40 cellular contexts compared by ENCODE assay signal in genomic region chr17:61738249-61738648, GRCh38.
"Had no signal": no experiment of that assay in that cellular context is flagged by ENCODE, and none has a peak within 500 bp of the region (broad histone marks: within the 10 kb centered on the region; RNA-seq: fewer than 3 reads in every experiment).

No MANE protein-coding gene starts in this region.

- H3K27me3 Mint-ChIP-seq: activated naive CD4-positive, alpha-beta T cell treated with anti-CD3 and anti-CD28 coated beads, Interleukin-2, amount 10 ng/mL, durations not matched to agents 7 days and 5 days; activated naive CD4-positive, alpha-beta T cell treated with anti-CD3 and anti-CD28 coated beads, Interleukin-2, amount 50 U/mL, for 24 hours; activated naive CD8-positive, alpha-beta T cell; activated naive CD8-positive, alpha-beta T cell treated with anti-CD3 and anti-CD28 coated beads for 36 hours; activated naive CD8-positive, alpha-beta T cell treated with anti-CD3 and anti-CD28 coated beads, Interleukin-2, amount 10 ng/mL, durations not matched to agents 7 days and 5 days; activated naive CD8-positive, alpha-beta T cell treated with anti-CD3 and anti-CD28 coated beads, Interleukin-2, amount 50 U/mL, for 24 hours; activated T-cell treated with anti-CD3 and anti-CD28 coated beads, Interleukin-2, amount 50 U/mL, for 24 hours; activated T-helper 17 cell treated with anti-CD3 and anti-CD28 coated beads, Interleukin-2, amount 50 U/mL, for 72 hours; brain; central memory CD8-positive, alpha-beta T cell had no signal

- FAIRE-seq: astrocyte, bronchial epithelial cell had no signal

- H3K9me3 ChIP-seq: adrenal gland, body of pancreas had no signal

- H3K4me3 ChIP-seq: adrenal gland, ascending aorta, body of pancreas, breast epithelium, cardiac muscle cell had no signal

- H3K4me3 Mint-ChIP-seq: activated naive CD4-positive, alpha-beta T cell treated with anti-CD3 and anti-CD28 coated beads for 36 hours; activated naive CD4-positive, alpha-beta T cell treated with anti-CD3 and anti-CD28 coated beads, Interleukin-2, amount 10 ng/mL, durations not matched to agents 7 days and 5 days; activated naive CD4-positive, alpha-beta T cell treated with anti-CD3 and anti-CD28 coated beads, Interleukin-2, amount 50 U/mL, for 24 hours; activated naive CD8-positive, alpha-beta T cell; activated naive CD8-positive, alpha-beta T cell treated with anti-CD3 and anti-CD28 coated beads for 36 hours; activated naive CD8-positive, alpha-beta T cell treated with anti-CD3 and anti-CD28 coated beads, Interleukin-2, amount 10 ng/mL, durations not matched to agents 7 days and 5 days; activated naive CD8-positive, alpha-beta T cell treated with anti-CD3 and anti-CD28 coated beads, Interleukin-2, amount 50 U/mL, for 24 hours; activated T-cell treated with anti-CD3 and anti-CD28 coated beads, Interleukin-2, amount 50 U/mL, for 24 hours; activated T-cell treated with anti-CD3 and anti-CD28 coated beads, Interleukin-2, amount 50 U/mL, for 4 hours; activated T-cell treated with anti-CD3 and anti-CD28 coated beads, Interleukin-2, amount 50 U/mL, for 72 hours; activated T-helper 1 cell treated with anti-CD3 and anti-CD28 coated beads, Interleukin-12 subunit alpha, Interleukin-12 subunit beta, Interleukin-2, Interleukin-4 antibody, amounts not matched to agents 30 ng/mL and 10 ng/mL and 1 ng/mL, durations not matched to agents 14 hours and 24 hours and 36 hours; activated T-helper 17 cell treated with anti-CD3 and anti-CD28 coated beads, Interleukin-2, amount 50 U/mL, for 72 hours; brain; central memory CD8-positive, alpha-beta T cell had no signal

- H3K4me1 Mint-ChIP-seq: activated naive CD4-positive, alpha-beta T cell treated with anti-CD3 and anti-CD28 coated beads, Interleukin-2, amount 10 ng/mL, durations not matched to agents 7 days and 5 days; activated naive CD4-positive, alpha-beta T cell treated with anti-CD3 and anti-CD28 coated beads, Interleukin-2, amount 50 U/mL, for 24 hours; activated naive CD8-positive, alpha-beta T cell treated with anti-CD3 and anti-CD28 coated beads for 36 hours; activated naive CD8-positive, alpha-beta T cell treated with anti-CD3 and anti-CD28 coated beads, Interleukin-2, amount 10 ng/mL, durations not matched to agents 7 days and 5 days; activated naive CD8-positive, alpha-beta T cell treated with anti-CD3 and anti-CD28 coated beads, Interleukin-2, amount 50 U/mL, for 24 hours; activated T-helper 17 cell treated with anti-CD3 and anti-CD28 coated beads, Interleukin-2, amount 50 U/mL, for 72 hours; brain; central memory CD8-positive, alpha-beta T cell had no signal

- H3K4me1 ChIP-seq: adrenal gland, ascending aorta, body of pancreas, breast epithelium had no signal

- ATAC-seq: activated naive CD4-positive, alpha-beta T cell treated with anti-CD3 and anti-CD28 coated beads, Interleukin-2, amount 50 U/mL, for 72 hours; activated naive CD8-positive, alpha-beta T cell treated with anti-CD3 and anti-CD28 coated beads, Interleukin-2, amount 50 U/mL, for 24 hours; activated T-cell treated with anti-CD3 and anti-CD28 coated beads, Interleukin-2, amount 50 U/mL, for 4 hours; activated T-cell treated with anti-CD3 and anti-CD28 coated beads, Interleukin-2, amount 50 U/mL, for 72 hours; activated T-helper 17 cell treated with anti-CD3 and anti-CD28 coated beads, Interleukin-2, amount 50 U/mL, for 72 hours; body of pancreas had no signal

- H3K27me3 ChIP-seq: adrenal gland, ascending aorta, body of pancreas, brain microvascular endothelial cell, breast epithelium, cardiac muscle cell had no signal

- H3K36me3 ChIP-seq: adrenal gland, ascending aorta, brain microvascular endothelial cell, breast epithelium, cardiac muscle cell had no signal

- H3K27ac ChIP-seq: adrenal gland, ascending aorta, body of pancreas, brain microvascular endothelial cell, breast epithelium, cardiac muscle cell had no signal

- H3K9me3 Mint-ChIP-seq: central memory CD8-positive, alpha-beta T cell had no signal

- DNase-seq: activated effector memory CD4-positive, alpha-beta T cell treated with anti-CD3 and anti-CD28 coated beads, Interleukin-2, amount 50 U/mL, for 16 hours; activated effector memory CD4-positive, alpha-beta T cell treated with Interleukin-2 at 50 U/mL for 16 hours; activated gamma-delta T cell; activated gamma-delta T cell treated with Interleukin-2 at 50 U/mL for 16 hours; activated naive CD4-positive, alpha-beta T cell; activated naive CD4-positive, alpha-beta T cell treated with anti-CD3 and anti-CD28 coated beads for 36 hours; activated naive CD4-positive, alpha-beta T cell treated with anti-CD3 and anti-CD28 coated beads, Interleukin-2, amount 10 ng/mL, durations not matched to agents 7 days and 5 days; activated naive CD4-positive, alpha-beta T cell treated with anti-CD3 and anti-CD28 coated beads, Interleukin-2, amount 50 U/mL, for 16 hours; activated naive CD4-positive, alpha-beta T cell treated with Interleukin-2 at 50 U/mL for 16 hours; activated naive CD8-positive, alpha-beta T cell treated with anti-CD3 and anti-CD28 coated beads for 36 hours; activated naive CD8-positive, alpha-beta T cell treated with anti-CD3 and anti-CD28 coated beads, Interleukin-2, amount 10 ng/mL, durations not matched to agents 7 days and 5 days; activated naive CD8-positive, alpha-beta T cell treated with anti-CD3 and anti-CD28 coated beads, Interleukin-2, amount 50 U/mL, for 24 hours; activated T-cell treated with anti-CD3 and anti-CD28 coated beads, Interleukin-2, amount 50 U/mL, for 1 hour; activated T-cell treated with anti-CD3 and anti-CD28 coated beads, Interleukin-2, amount 50 U/mL, for 24 hours; activated T-cell treated with anti-CD3 and anti-CD28 coated beads, Interleukin-2, amount 50 U/mL, for 4 hours; activated T-cell treated with anti-CD3 and anti-CD28 coated beads, Interleukin-2, amount 50 U/mL, for 48 hours; activated T-cell treated with anti-CD3 and anti-CD28 coated beads, Interleukin-2, amount 50 U/mL, for 72 hours; adrenal gland; amniotic stem cell; amygdala; anterior cingulate cortex; aorta; body of pancreas; brain microvascular endothelial cell; caudate nucleus; central memory CD4-positive, alpha-beta T cell; cerebellar nuclear complex had no signal

- H3K27ac Mint-ChIP-seq: activated naive CD4-positive, alpha-beta T cell treated with anti-CD3 and anti-CD28 coated beads for 36 hours; activated naive CD4-positive, alpha-beta T cell treated with anti-CD3 and anti-CD28 coated beads, Interleukin-2, amount 10 ng/mL, durations not matched to agents 7 days and 5 days; activated naive CD4-positive, alpha-beta T cell treated with anti-CD3 and anti-CD28 coated beads, Interleukin-2, amount 50 U/mL, for 24 hours; activated naive CD4-positive, alpha-beta T cell treated with anti-CD3 and anti-CD28 coated beads, Interleukin-2, amount 50 U/mL, for 72 hours; activated naive CD8-positive, alpha-beta T cell; activated naive CD8-positive, alpha-beta T cell treated with anti-CD3 and anti-CD28 coated beads for 36 hours; activated naive CD8-positive, alpha-beta T cell treated with anti-CD3 and anti-CD28 coated beads, Interleukin-2, amount 10 ng/mL, durations not matched to agents 7 days and 5 days; activated naive CD8-positive, alpha-beta T cell treated with anti-CD3 and anti-CD28 coated beads, Interleukin-2, amount 50 U/mL, for 24 hours; activated T-cell treated with anti-CD3 and anti-CD28 coated beads, Interleukin-2, amount 50 U/mL, for 24 hours; activated T-cell treated with anti-CD3 and anti-CD28 coated beads, Interleukin-2, amount 50 U/mL, for 72 hours; activated T-helper 1 cell treated with anti-CD3 and anti-CD28 coated beads, Interleukin-12 subunit alpha, Interleukin-12 subunit beta, Interleukin-2, Interleukin-4 antibody, amounts not matched to agents 30 ng/mL and 10 ng/mL and 1 ng/mL, durations not matched to agents 14 hours and 24 hours and 36 hours; activated T-helper 17 cell treated with anti-CD3 and anti-CD28 coated beads, Interleukin-2, amount 50 U/mL, for 72 hours; activated T-helper 2 cell treated with anti-CD3 and anti-CD28 coated beads, Interferon-gamma antibody, Interleukin-2, Interleukin-4, amounts not matched to agents 10 μg/mL and 5 μg/mL and 100 μg/mL, durations not matched to agents 14 hours and 24 hours and 36 hours; brain had no signal
